1 cellular context compared by ENCODE assay signal in genomic region chr22:40979871-40980270, GRCh38.
TF ChIP-seq lines count a peak whose summit lies in the region.

No MANE protein-coding gene starts in this region.

TF ChIP-seq in GM23338, 12 proteins besides CTCF, POLR2A, EP300 and RAD21 (continued from another document):
- TF ChIP-seq, protein P1, sequence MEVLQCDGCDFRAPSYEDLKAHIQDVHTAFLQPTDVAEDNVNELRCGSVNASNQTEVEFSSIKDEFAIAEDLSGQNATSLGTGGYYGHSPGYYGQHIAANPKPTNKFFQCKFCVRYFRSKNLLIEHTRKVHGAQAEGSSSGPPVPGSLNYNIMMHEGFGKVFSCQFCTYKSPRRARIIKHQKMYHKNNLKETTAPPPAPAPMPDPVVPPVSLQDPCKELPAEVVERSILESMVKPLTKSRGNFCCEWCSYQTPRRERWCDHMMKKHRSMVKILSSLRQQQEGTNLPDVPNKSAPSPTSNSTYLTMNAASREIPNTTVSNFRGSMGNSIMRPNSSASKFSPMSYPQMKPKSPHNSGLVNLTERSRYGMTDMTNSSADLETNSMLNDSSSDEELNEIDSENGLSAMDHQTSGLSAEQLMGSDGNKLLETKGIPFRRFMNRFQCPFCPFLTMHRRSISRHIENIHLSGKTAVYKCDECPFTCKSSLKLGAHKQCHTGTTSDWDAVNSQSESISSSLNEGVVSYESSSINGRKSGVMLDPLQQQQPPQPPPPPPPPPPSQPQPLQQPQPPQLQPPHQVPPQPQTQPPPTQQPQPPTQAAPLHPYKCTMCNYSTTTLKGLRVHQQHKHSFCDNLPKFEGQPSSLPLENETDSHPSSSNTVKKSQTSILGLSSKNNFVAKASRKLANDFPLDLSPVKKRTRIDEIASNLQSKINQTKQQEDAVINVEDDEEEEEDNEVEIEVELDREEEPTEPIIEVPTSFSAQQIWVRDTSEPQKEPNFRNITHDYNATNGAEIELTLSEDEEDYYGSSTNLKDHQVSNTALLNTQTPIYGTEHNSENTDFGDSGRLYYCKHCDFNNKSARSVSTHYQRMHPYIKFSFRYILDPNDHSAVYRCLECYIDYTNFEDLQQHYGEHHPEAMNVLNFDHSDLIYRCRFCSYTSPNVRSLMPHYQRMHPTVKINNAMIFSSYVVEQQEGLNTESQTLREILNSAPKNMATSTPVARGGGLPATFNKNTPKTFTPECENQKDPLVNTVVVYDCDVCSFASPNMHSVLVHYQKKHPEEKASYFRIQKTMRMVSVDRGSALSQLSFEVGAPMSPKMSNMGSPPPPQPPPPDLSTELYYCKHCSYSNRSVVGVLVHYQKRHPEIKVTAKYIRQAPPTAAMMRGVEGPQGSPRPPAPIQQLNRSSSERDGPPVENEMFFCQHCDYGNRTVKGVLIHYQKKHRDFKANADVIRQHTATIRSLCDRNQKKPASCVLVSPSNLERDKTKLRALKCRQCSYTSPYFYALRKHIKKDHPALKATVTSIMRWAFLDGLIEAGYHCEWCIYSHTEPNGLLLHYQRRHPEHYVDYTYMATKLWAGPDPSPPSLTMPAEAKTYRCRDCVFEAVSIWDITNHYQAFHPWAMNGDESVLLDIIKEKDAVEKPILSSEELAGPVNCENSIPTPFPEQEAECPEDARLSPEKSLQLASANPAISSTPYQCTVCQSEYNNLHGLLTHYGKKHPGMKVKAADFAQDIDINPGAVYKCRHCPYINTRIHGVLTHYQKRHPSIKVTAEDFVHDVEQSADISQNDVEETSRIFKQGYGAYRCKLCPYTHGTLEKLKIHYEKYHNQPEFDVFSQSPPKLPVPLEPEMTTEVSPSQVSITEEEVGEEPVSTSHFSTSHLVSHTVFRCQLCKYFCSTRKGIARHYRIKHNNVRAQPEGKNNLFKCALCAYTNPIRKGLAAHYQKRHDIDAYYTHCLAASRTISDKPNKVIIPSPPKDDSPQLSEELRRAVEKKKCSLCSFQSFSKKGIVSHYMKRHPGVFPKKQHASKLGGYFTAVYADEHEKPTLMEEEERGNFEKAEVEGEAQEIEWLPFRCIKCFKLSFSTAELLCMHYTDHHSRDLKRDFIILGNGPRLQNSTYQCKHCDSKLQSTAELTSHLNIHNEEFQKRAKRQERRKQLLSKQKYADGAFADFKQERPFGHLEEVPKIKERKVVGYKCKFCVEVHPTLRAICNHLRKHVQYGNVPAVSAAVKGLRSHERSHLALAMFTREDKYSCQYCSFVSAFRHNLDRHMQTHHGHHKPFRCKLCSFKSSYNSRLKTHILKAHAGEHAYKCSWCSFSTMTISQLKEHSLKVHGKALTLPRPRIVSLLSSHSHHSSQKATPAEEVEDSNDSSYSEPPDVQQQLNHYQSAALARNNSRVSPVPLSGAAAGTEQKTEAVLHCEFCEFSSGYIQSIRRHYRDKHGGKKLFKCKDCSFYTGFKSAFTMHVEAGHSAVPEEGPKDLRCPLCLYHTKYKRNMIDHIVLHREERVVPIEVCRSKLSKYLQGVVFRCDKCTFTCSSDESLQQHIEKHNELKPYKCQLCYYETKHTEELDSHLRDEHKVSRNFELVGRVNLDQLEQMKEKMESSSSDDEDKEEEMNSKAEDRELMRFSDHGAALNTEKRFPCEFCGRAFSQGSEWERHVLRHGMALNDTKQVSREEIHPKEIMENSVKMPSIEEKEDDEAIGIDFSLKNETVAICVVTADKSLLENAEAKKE (CRISPR knock-in tag; IDR thresholded peaks at IDR 0.05): no peak
- TF ChIP-seq EZH2phosphoT487 (IDR thresholded peaks at IDR 0.05; ENCODE audit: unreplicated experiment) (no peak), NANOG (IDR thresholded peaks at IDR 0.05; ENCODE audit: borderline replicate concordance) (no peak), REST (IDR thresholded peaks at IDR 0.05; ENCODE audit: unreplicated experiment) (no peak), EZH2 (IDR thresholded peaks at IDR 0.05; ENCODE audit: low read depth, unreplicated experiment) (no peak), STAT1 (IDR thresholded peaks at IDR 0.05; ENCODE audit: unreplicated experiment) (no peak), CREB1 (CRISPR knock-in tag; IDR thresholded peaks at IDR 0.05; ENCODE audit: low read depth) (no peak), POLR2AphosphoS5 (IDR thresholded peaks at IDR 0.05; ENCODE audit: low read depth) (no peak), ZNF331 (CRISPR knock-in tag; IDR thresholded peaks at IDR 0.05; ENCODE audit: low read depth) (no peak), ZNF114 (CRISPR knock-in tag; IDR thresholded peaks at IDR 0.05) (no peak)
- TF ChIP-seq, protein P2, sequence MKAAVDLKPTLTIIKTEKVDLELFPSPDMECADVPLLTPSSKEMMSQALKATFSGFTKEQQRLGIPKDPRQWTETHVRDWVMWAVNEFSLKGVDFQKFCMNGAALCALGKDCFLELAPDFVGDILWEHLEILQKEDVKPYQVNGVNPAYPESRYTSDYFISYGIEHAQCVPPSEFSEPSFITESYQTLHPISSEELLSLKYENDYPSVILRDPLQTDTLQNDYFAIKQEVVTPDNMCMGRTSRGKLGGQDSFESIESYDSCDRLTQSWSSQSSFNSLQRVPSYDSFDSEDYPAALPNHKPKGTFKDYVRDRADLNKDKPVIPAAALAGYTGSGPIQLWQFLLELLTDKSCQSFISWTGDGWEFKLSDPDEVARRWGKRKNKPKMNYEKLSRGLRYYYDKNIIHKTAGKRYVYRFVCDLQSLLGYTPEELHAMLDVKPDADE (IDR thresholded peaks at IDR 0.05): no peak
TF ChIP-seq in GM23338: peak in this region for 0.
